Comparison of ENCODE assay signal across 15 cellular contexts in genomic region chr1:63721531-63722189, GRCh38. TPM values are rescaled to one million over a fixed set of nuclear protein-coding genes. Genes with fewer than 3 reads are reported as not detected.
DNase-seq lines count a peak whose midpoint lies in the region; ATAC-seq, FAIRE-seq and TF ChIP-seq lines count a peak whose summit lies in the region.
"Had no signal": no experiment of that assay in that cellular context is flagged by ENCODE, and none has a peak within 500 bp of the region (broad histone marks: within the 10 kb centered on the region; RNA-seq: fewer than 3 reads in every experiment).

No MANE protein-coding gene starts in this region.

- CTCF ChIA-PET in SK-N-SH (lab: Yijun Ruan, JAX): interaction anchor here (0.8 to 1.2 kb wide), 3 partner anchors 27 to 548 kb away, joined by 3 read pairs; no protein-coding TSS in a partner anchor

- H3K27ac ChIP-seq in SK-N-SH (ENCODE audit: low read depth in 2 of 2, low read length in 1 of 2): no peak overlapping the region
- no peak overlapping the region for H3K27ac ChIP-seq in astrocyte (ENCODE audit: low read depth, low read length)
- H3K27ac ChIP-seq: RWPE1 had no signal

- H4K20me1 ChIP-seq in SK-N-SH (ENCODE audit: insufficient read depth) (no peaks in the 10 kb centered on the region), astrocyte (ENCODE audit: insufficient read depth, low read length) (no peaks in the 10 kb centered on the region)

- H3K36me3 ChIP-seq in SK-N-SH (replicated peaks in 1 of 2; ENCODE audit: control insufficient read depth in 1 of 2, insufficient read depth in 2 of 2, low read length in 1 of 2) (no peaks in the 10 kb centered on the region), astrocyte (ENCODE audit: insufficient read depth, low read length) (no peaks in the 10 kb centered on the region)

- no peaks in the 10 kb centered on the region for H3K79me2 ChIP-seq in SK-N-SH (ENCODE audit: insufficient read depth)
- no peaks in the 10 kb centered on the region for H3K79me2 ChIP-seq in astrocyte (ENCODE audit: insufficient read depth, low read length)

- H3K4me1 Mint-ChIP-seq in astrocyte (ENCODE audit: low read depth, unreplicated experiment): peaks cover 13% of the 10 kb centered on the region
- H3K4me1 Mint-ChIP-seq: activated CD8-positive, alpha-beta memory T cell treated with anti-CD3 and anti-CD28 coated beads, Interleukin-2, amount 10 ng/mL, durations not matched to agents 7 days and 5 days; activated naive CD8-positive, alpha-beta T cell treated with anti-CD3 and anti-CD28 coated beads for 36 hours had no signal

- H3K9me3 ChIP-seq in SK-N-SH: no peaks in the 10 kb centered on the region
- H3K9me3 ChIP-seq in astrocyte (ENCODE audit: insufficient read depth, low read depth, low read length): no peaks in the 10 kb centered on the region

- peaks cover 14% of the 10 kb centered on the region for H3K27me3 Mint-ChIP-seq in astrocyte (ENCODE audit: low read depth, unreplicated experiment)
- H3K27me3 Mint-ChIP-seq: activated naive CD8-positive, alpha-beta T cell treated with anti-CD3 and anti-CD28 coated beads for 36 hours had no signal

- H3K4me3 ChIP-seq in SK-N-SH (ENCODE audit: low read depth in 2 of 2, low read length in 1 of 2) (no peak overlapping the region), astrocyte (ENCODE audit: insufficient read depth, low read depth, low read length) (no peak overlapping the region)
- H3K4me3 ChIP-seq: lung had no signal

- H3K9ac ChIP-seq in SK-N-SH (no peak overlapping the region), astrocyte (ENCODE audit: low read length) (no peak overlapping the region)

- peak; percentile 42 for DNase-seq in SK-N-SH
- DNase-seq in NCI-H1105 treated with DMSO at 0.1 percent for 48 hours (lab: John Stamatoyannopoulos, UW): peak; percentile 55
- peak; percentile 53 for DNase-seq in astrocyte (ENCODE audit: low read depth)
- peak; percentile 74 for DNase-seq in renal cortical epithelial cell (ENCODE audit: low read depth)
- no peak for DNase-seq in HUDEP-2 (lab: John Stamatoyannopoulos, UW; ENCODE audit: unreplicated experiment in 76 of 76)
- DNase-seq: activated CD8-positive, alpha-beta memory T cell treated with anti-CD3 and anti-CD28 coated beads, Interleukin-2, amount 10 ng/mL, durations not matched to agents 7 days and 5 days; activated naive CD8-positive, alpha-beta T cell treated with anti-CD3 and anti-CD28 coated beads for 36 hours; effector CD4-positive, alpha-beta T cell; glutamatergic neuron; nucleus accumbens had no signal

- no peaks in the 10 kb centered on the region for H3F3A ChIP-seq in SK-N-SH (replicated peaks; ENCODE audit: insufficient read depth)

- H3K9me3 Mint-ChIP-seq in astrocyte (ENCODE audit: unreplicated experiment): no peaks in the 10 kb centered on the region
- H3K9me3 Mint-ChIP-seq: activated naive CD8-positive, alpha-beta T cell treated with anti-CD3 and anti-CD28 coated beads for 36 hours had no signal

- H2AFZ ChIP-seq in SK-N-SH (ENCODE audit: low read depth): no peak overlapping the region
- H2AFZ ChIP-seq in astrocyte (ENCODE audit: low read depth, low read length): no peak overlapping the region

- ATAC-seq in SK-N-SH treated with all-trans-retinoic acid at 6 μM for 48 hours (no peak), GM21515 (IDR thresholded peaks at IDR 0.05; ENCODE audit: unreplicated experiment) (no peak), GM19397 (IDR thresholded peaks at IDR 0.05; ENCODE audit: unreplicated experiment) (no peak)
- ATAC-seq: activated CD8-positive, alpha-beta memory T cell treated with anti-CD3 and anti-CD28 coated beads, Interleukin-2, amount 10 ng/mL, durations not matched to agents 7 days and 5 days had no signal

- H3K36me3 Mint-ChIP-seq in astrocyte (ENCODE audit: low read depth, unreplicated experiment): no peaks in the 10 kb centered on the region
- H3K36me3 Mint-ChIP-seq: activated CD8-positive, alpha-beta memory T cell treated with anti-CD3 and anti-CD28 coated beads, Interleukin-2, amount 10 ng/mL, durations not matched to agents 7 days and 5 days; activated naive CD8-positive, alpha-beta T cell treated with anti-CD3 and anti-CD28 coated beads for 36 hours had no signal

- no peak overlapping the region for H3K4me3 Mint-ChIP-seq in astrocyte (ENCODE audit: unreplicated experiment)
- H3K4me3 Mint-ChIP-seq: activated CD8-positive, alpha-beta memory T cell treated with anti-CD3 and anti-CD28 coated beads, Interleukin-2, amount 10 ng/mL, durations not matched to agents 7 days and 5 days; activated naive CD8-positive, alpha-beta T cell treated with anti-CD3 and anti-CD28 coated beads for 36 hours had no signal

- TF ChIP-seq CTCF in SK-N-SH (IDR thresholded peaks at IDR 0.05): no peak
- no peak for TF ChIP-seq CTCF in astrocyte (IDR thresholded peaks at IDR 0.05; ENCODE audit: insufficient read depth, low read depth, low read length)

- TF ChIP-seq EP300 in SK-N-SH (IDR thresholded peaks at IDR 0.05; ENCODE audit: borderline replicate concordance in 1 of 2, low read depth in 1 of 2, low read length in 1 of 2): no peak

- no peaks in the 10 kb centered on the region for H3K9me2 ChIP-seq in SK-N-SH

- no peak for TF ChIP-seq RAD21 in SK-N-SH (IDR thresholded peaks at IDR 0.05; ENCODE audit: low read length)

- FAIRE-seq in astrocyte (lab: Jason Lieb, UNC): no peak

- H3K27me3 ChIP-seq in SK-N-SH (ENCODE audit: insufficient read depth) (no peaks in the 10 kb centered on the region; the same call in 1 of the 2 replicates), astrocyte (ENCODE audit: insufficient read depth, low read length) (peaks cover 11% of the 10 kb centered on the region)

- WGBS in SK-N-SH (ENCODE audit: low lambda C conversion rate): 87% methylated on average over 2 of the region's 3 CpGs

- H3K4me1 ChIP-seq in SK-N-SH (ENCODE audit: control insufficient read depth in 1 of 2, insufficient read depth in 2 of 2, low read depth in 1 of 2, low read length in 1 of 2) (peaks cover 0 to 9% of the 10 kb centered on the region in 2 experiments; a peak in 2 of 4 replicates), astrocyte (ENCODE audit: insufficient read depth, low read length) (peaks cover 6% of the 10 kb centered on the region)

- POLR2A ChIA-PET in SK-N-SH (lab: Yijun Ruan, JAX): no interaction called here

- H3K27ac Mint-ChIP-seq in astrocyte (ENCODE audit: unreplicated experiment): peak overlapping the region; percentile 2
- H3K27ac Mint-ChIP-seq: activated CD8-positive, alpha-beta memory T cell treated with anti-CD3 and anti-CD28 coated beads, Interleukin-2, amount 10 ng/mL, durations not matched to agents 7 days and 5 days; activated naive CD8-positive, alpha-beta T cell treated with anti-CD3 and anti-CD28 coated beads for 36 hours had no signal

- no peak overlapping the region for H3K4me2 ChIP-seq in SK-N-SH
- peak overlapping the region; percentile 19 for H3K4me2 ChIP-seq in astrocyte (ENCODE audit: low read length)

TF ChIP-seq in SK-N-SH, 30 proteins besides CTCF, POLR2A, EP300 and RAD21:
- TF ChIP-seq USF1 (IDR thresholded peaks at IDR 0.05; ENCODE audit: borderline replicate concordance, low read depth) (no peak), JUND (IDR thresholded peaks at IDR 0.05) (no peak), NFIC (IDR thresholded peaks at IDR 0.05; ENCODE audit: borderline replicate concordance) (0 out of 2 replicates have a peak, but pooled peaks have one; percentile 15), ELF1 (IDR thresholded peaks at IDR 0.05) (no peak), TAF1 (IDR thresholded peaks at IDR 0.05; ENCODE audit: borderline replicate concordance, low read depth, low read length) (no peak)

TF ChIP-seq in SK-N-SH treated with all-trans-retinoic acid at 6 μM for 48 hours, 23 proteins besides CTCF, POLR2A, EP300 and RAD21 (continues in another document):
- TF ChIP-seq ARNTL (CRISPR knock-in tag; IDR thresholded peaks at IDR 0.05; ENCODE audit: borderline replicate concordance, low read depth) (no peak), ZFP30 (CRISPR knock-in tag; IDR thresholded peaks at IDR 0.05) (no peak), TOX (CRISPR knock-in tag; IDR thresholded peaks at IDR 0.05; ENCODE audit: borderline replicate concordance) (no peak), ZNF8 (CRISPR knock-in tag; IDR thresholded peaks at IDR 0.05) (no peak)
- TF ChIP-seq, protein P1, sequence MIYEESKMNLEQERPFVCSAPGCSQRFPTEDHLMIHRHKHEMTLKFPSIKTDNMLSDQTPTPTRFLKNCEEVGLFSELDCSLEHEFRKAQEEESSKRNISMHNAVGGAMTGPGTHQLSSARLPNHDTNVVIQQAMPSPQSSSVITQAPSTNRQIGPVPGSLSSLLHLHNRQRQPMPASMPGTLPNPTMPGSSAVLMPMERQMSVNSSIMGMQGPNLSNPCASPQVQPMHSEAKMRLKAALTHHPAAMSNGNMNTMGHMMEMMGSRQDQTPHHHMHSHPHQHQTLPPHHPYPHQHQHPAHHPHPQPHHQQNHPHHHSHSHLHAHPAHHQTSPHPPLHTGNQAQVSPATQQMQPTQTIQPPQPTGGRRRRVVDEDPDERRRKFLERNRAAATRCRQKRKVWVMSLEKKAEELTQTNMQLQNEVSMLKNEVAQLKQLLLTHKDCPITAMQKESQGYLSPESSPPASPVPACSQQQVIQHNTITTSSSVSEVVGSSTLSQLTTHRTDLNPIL (CRISPR knock-in tag; IDR thresholded peaks at IDR 0.05; ENCODE audit: low read depth): no peak
- TF ChIP-seq, protein P2, sequence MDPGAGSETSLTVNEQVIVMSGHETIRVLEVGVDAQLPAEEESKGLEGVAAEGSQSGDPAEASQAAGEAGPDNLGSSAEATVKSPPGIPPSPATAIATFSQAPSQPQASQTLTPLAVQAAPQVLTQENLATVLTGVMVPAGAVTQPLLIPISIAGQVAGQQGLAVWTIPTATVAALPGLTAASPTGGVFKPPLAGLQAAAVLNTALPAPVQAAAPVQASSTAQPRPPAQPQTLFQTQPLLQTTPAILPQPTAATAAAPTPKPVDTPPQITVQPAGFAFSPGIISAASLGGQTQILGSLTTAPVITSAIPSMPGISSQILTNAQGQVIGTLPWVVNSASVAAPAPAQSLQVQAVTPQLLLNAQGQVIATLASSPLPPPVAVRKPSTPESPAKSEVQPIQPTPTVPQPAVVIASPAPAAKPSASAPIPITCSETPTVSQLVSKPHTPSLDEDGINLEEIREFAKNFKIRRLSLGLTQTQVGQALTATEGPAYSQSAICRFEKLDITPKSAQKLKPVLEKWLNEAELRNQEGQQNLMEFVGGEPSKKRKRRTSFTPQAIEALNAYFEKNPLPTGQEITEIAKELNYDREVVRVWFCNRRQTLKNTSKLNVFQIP (CRISPR knock-in tag; IDR thresholded peaks at IDR 0.05; ENCODE audit: borderline replicate concordance, low read depth): no peak

RNA-seq across cellular contexts. Expression of gene ROR1, which starts 52.2 kb away (rescaled TPM):
- 4.0 and 5.5 TPM in 2 replicates for polyA plus RNA-seq in SK-N-SH (2012; rRNA removed)
- polyA plus RNA-seq in SK-N-SH (2012; cell fraction: cytosol; rRNA removed): 6.1 and 6.7 TPM in 2 replicates
- polyA plus RNA-seq in SK-N-SH (2012; cell fraction: nucleus; rRNA removed): 3.8 and 5.0 TPM in 2 replicates
- 38.3 and 40.5 TPM in 2 replicates for total RNA-seq in astrocyte
- total RNA-seq in renal cortical epithelial cell: 16.5 and 17.2 TPM in 2 replicates
- total RNA-seq: activated CD8-positive, alpha-beta memory T cell treated with anti-CD3 and anti-CD28 coated beads, Interleukin-2, amount 10 ng/mL, durations not matched to agents 7 days and 5 days; activated naive CD8-positive, alpha-beta T cell treated with anti-CD3 and anti-CD28 coated beads for 36 hours had no signal

Comparison
In these comparisons a context has a peak if more than half of its experiments do, and no peak if none do; other contexts are left out.
1. DNase-seq: peak in SK-N-SH (single experiment), NCI-H1105 treated with DMSO at 0.1 percent for 48 hours (single experiment), astrocyte (single experiment) and renal cortical epithelial cell (single experiment); none in HUDEP-2 (0 of 76).